ENCODE assay signal across 18 cellular contexts in the genomic region with DNA sequence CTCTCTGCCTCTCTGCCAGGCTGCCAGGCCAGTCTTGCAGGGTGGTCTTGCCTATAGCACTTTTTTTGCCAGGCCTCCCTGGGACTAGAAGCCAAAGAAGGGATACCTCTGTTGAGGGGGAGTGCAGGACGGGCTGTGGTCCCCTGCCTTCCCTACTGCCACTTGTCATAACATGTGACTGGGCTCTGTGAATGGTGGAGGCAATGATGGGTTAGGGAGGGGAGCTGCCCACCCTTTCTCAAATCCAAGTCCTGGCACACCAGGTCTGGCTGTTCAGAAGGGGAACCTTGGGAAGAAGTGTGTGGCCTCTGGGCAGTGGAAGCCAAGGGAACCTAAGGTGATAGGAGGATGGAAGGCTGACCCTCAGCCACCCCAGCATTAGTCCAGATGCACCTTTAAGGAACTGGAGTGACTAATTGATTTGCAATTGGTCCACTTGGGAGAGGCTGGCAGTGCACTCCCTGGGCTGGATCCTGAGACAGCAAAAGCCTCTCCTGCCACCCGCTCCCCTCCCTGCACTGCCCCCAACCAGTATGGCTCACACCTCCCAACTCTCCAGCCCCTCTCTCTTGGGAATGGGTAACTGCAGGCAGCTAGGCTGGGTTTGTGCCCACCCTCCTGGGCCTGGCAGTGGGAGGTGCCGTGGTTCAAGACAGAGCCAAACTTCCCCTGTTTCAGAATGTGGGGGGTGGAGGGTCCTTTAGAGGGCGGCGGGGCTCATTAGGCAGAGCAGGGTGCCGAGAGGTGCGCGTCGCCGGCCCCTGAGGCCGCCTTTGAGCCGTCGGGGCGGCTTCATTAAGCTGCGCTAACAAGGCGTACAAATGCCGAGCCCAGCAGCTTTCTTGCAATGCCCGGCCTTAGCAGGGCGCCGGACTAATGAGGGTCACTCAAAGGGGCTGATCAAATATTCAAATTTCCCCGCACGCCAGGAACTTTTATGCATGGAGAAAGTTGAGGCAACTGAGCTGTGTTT. TPM values are rescaled to one million over a fixed set of nuclear protein-coding genes. Genes with fewer than 3 reads are reported as not detected.
DNase-seq lines count a peak whose midpoint lies in the region; ATAC-seq, FAIRE-seq and TF ChIP-seq lines count a peak whose summit lies in the region.
"Had no signal": no experiment of that assay in that cellular context is flagged by ENCODE, and none has a peak within 500 bp of the region (broad histone marks: within the 10 kb centered on the region; RNA-seq: fewer than 3 reads in every experiment).

No MANE protein-coding gene starts in this region.

- H3K4me3 ChIP-seq in BLaER1 treated with 17β-estradiol and CSF1 and Interleukin-3, amounts not matched to agents 10 nM and 100 nM, result peak overlapping the region in 2 of 10 experiments; percentile 20 to 53; a peak in 2 of 20 replicates
- H3K4me3 ChIP-seq in astrocyte (ENCODE audit: insufficient read depth, low read depth, low read length), result no peak overlapping the region
- no peak overlapping the region for H3K4me3 ChIP-seq in naive thymus-derived CD4-positive, alpha-beta T cell (ENCODE audit: low read length)

- H4K91ac ChIP-seq in H9 (ENCODE audit: insufficient read length, low read depth, low read length), result no peak overlapping the region

- intact Hi-C loops in naive thymus-derived CD4-positive, alpha-beta T cell (cut with micrococcal nuclease), result no loop called here

- peaks cover 0 to 3% of the 10 kb centered on the region in 2 experiments; a peak in 2 of 5 replicates for H3K9me3 Mint-ChIP-seq in H9
- H3K9me3 Mint-ChIP-seq in astrocyte (ENCODE audit: unreplicated experiment), result no peaks in the 10 kb centered on the region
- H3K9me3 Mint-ChIP-seq in naive thymus-derived CD4-positive, alpha-beta T cell, result peaks cover 0 to 1% (median 0%) of the 10 kb centered on the region in 11 donors
- H3K9me3 Mint-ChIP-seq in T-helper 2 cell treated with Interferon-gamma antibody and Interleukin-4, amounts not matched to agents 5 μg/mL and 100 μg/mL, for 36 hours, result no peaks in the 10 kb centered on the region
- H3K9me3 Mint-ChIP-seq: effector memory CD8-positive, alpha-beta T cell; stimulated activated naive CD8-positive, alpha-beta T cell treated with anti-CD3 and anti-CD28 coated beads, Interleukin-15, Interleukin-2, amounts not matched to agents 100 ng/mL and 50 ng/mL, for 24 hours had no signal

- no peak overlapping the region for H2AK5ac ChIP-seq in H9 (ENCODE audit: insufficient read length, low read length)

- peaks cover 53 to 67% of the 10 kb centered on the region in 2 experiments for H3K4me1 Mint-ChIP-seq in H9
- no peaks in the 10 kb centered on the region for H3K4me1 Mint-ChIP-seq in astrocyte (ENCODE audit: low read depth, unreplicated experiment)
- H3K4me1 Mint-ChIP-seq in naive thymus-derived CD4-positive, alpha-beta T cell, result peaks cover 13 to 58% (median 36%) of the 10 kb centered on the region in 7 donors
- H3K4me1 Mint-ChIP-seq in T-helper 2 cell treated with Interferon-gamma antibody and Interleukin-4, amounts not matched to agents 5 μg/mL and 100 μg/mL, for 36 hours (ENCODE audit: low read depth), result peaks cover 9% of the 10 kb centered on the region

- peaks cover 40% of the 10 kb centered on the region for H3K23me2 ChIP-seq in H9 (ENCODE audit: insufficient read length, low read depth, low read length, poor library complexity, severe bottlenecking)

- H4K8ac ChIP-seq in H9 (replicated peaks; ENCODE audit: insufficient read length, low read depth, low read length), result no peak overlapping the region

- no peak overlapping the region for H4K5ac ChIP-seq in H9 (ENCODE audit: insufficient read length, low read depth, low read length)

- peak overlapping the region; percentile 55 to 78 for H3K4me3 Mint-ChIP-seq in H9
- no peak overlapping the region for H3K4me3 Mint-ChIP-seq in astrocyte (ENCODE audit: unreplicated experiment)
- H3K4me3 Mint-ChIP-seq in naive thymus-derived CD4-positive, alpha-beta T cell, result peak overlapping the region in 9 of 10 donors; percentile 37 to 78 (median 58)
- H3K4me3 Mint-ChIP-seq in T-helper 2 cell treated with Interferon-gamma antibody and Interleukin-4, amounts not matched to agents 5 μg/mL and 100 μg/mL, for 36 hours, result no peak overlapping the region

- no peak overlapping the region for H3K9ac ChIP-seq in BLaER1 treated with 17β-estradiol and CSF1 and Interleukin-3, amounts not matched to agents 10 nM and 100 nM
- no peak overlapping the region for H3K9ac ChIP-seq in H9 (ENCODE audit: extremely low read depth, insufficient read length, low read length)
- no peak overlapping the region for H3K9ac ChIP-seq in astrocyte (ENCODE audit: low read length)

- no peak overlapping the region for H2BK20ac ChIP-seq in H9 (ENCODE audit: low read depth, low read length, poor library complexity, severe bottlenecking)

- H3K9me3 ChIP-seq in BLaER1 treated with 17β-estradiol and CSF1 and Interleukin-3, amounts not matched to agents 10 nM and 100 nM (replicated peaks in 1 of 11), result peaks cover 20 to 35% (median 28%) of the 10 kb centered on the region in 11 experiments
- H3K9me3 ChIP-seq in H9 (ENCODE audit: control insufficient read depth, low read depth, low read length), result no peaks in the 10 kb centered on the region
- H3K9me3 ChIP-seq in astrocyte (ENCODE audit: insufficient read depth, low read depth, low read length), result no peaks in the 10 kb centered on the region
- no peaks in the 10 kb centered on the region for H3K9me3 ChIP-seq in naive thymus-derived CD4-positive, alpha-beta T cell (ENCODE audit: control insufficient read depth in 2 of 3, low read length in 3 of 3)
- H3K9me3 ChIP-seq: BE2C had no signal

- no peak overlapping the region for H2BK5ac ChIP-seq in H9 (ENCODE audit: insufficient read length, low read length)

- CTCF ChIA-PET in naive thymus-derived CD4-positive, alpha-beta T cell (lab: Charles Lee), result no interaction called here

- H3K36me3 ChIP-seq in BLaER1 treated with 17β-estradiol and CSF1 and Interleukin-3, amounts not matched to agents 10 nM and 100 nM, result no peaks in the 10 kb centered on the region
- no peaks in the 10 kb centered on the region for H3K36me3 ChIP-seq in astrocyte (ENCODE audit: insufficient read depth, low read length)
- H3K36me3 ChIP-seq in naive thymus-derived CD4-positive, alpha-beta T cell (ENCODE audit: control insufficient read depth in 2 of 3, insufficient read depth in 3 of 3, low read length in 3 of 3), result no peaks in the 10 kb centered on the region
- H3K36me3 ChIP-seq: BE2C had no signal

- H3K14ac ChIP-seq in H9 (ENCODE audit: insufficient read depth, low read length), result no peak overlapping the region

- H3K4me2 ChIP-seq in BLaER1 treated with 17β-estradiol and CSF1 and Interleukin-3, amounts not matched to agents 10 nM and 100 nM, result peak overlapping the region in 7 of 11 experiments; percentile 32 to 86 (median 70); a peak in 10 of 22 replicates
- H3K4me2 ChIP-seq in H9 (ENCODE audit: insufficient read depth, insufficient read length, low read length) (peak overlapping the region; percentile 16), astrocyte (ENCODE audit: low read length) (peak overlapping the region; percentile 70)

- no peak overlapping the region for H3K27ac ChIP-seq in BLaER1 treated with 17β-estradiol and CSF1 and Interleukin-3, amounts not matched to agents 10 nM and 100 nM
- H3K27ac ChIP-seq in H9 (ENCODE audit: insufficient read length, low read depth, low read length) (no peak overlapping the region), astrocyte (ENCODE audit: low read depth, low read length) (no peak overlapping the region)
- H3K27ac ChIP-seq in naive thymus-derived CD4-positive, alpha-beta T cell (ENCODE audit: low read depth, low read length), result no peak overlapping the region
- H3K27ac ChIP-seq: HL-60 had no signal

- no CpG with 5 or more reads among the region's 22 CpGs for WGBS in H9 (ENCODE audit: extremely low coverage, insufficient read length, low lambda C conversion rate)

- H3K18ac ChIP-seq in H9 (ENCODE audit: insufficient read length, low read depth, low read length), result no peak overlapping the region

- TF ChIP-seq CTCF in H9 (conservative IDR thresholded peaks at IDR 0.05) (no peak), astrocyte (IDR thresholded peaks at IDR 0.05; ENCODE audit: insufficient read depth, low read depth, low read length) (no peak)

- H3K79me1 ChIP-seq in H9 (ENCODE audit: insufficient read depth, low read depth, low read length, poor library complexity, severe bottlenecking), result no peaks in the 10 kb centered on the region

- peaks cover 16 to 25% (median 23%) of the 10 kb centered on the region in 10 experiments; a peak in 19 of 20 replicates for H3K4me1 ChIP-seq in BLaER1 treated with 17β-estradiol and CSF1 and Interleukin-3, amounts not matched to agents 10 nM and 100 nM
- H3K4me1 ChIP-seq in H9 (ENCODE audit: insufficient read depth, low read length) (peaks cover 6% of the 10 kb centered on the region), astrocyte (ENCODE audit: insufficient read depth, low read length) (peaks cover 3% of the 10 kb centered on the region)
- H3K4me1 ChIP-seq in naive thymus-derived CD4-positive, alpha-beta T cell (ENCODE audit: control insufficient read depth in 2 of 2, insufficient read depth in 2 of 2, low read length in 2 of 2), result no peaks in the 10 kb centered on the region

- no peak for ATAC-seq in naive thymus-derived CD4-positive, alpha-beta T cell
- ATAC-seq in HG02571 (IDR thresholded peaks at IDR 0.05; ENCODE audit: unreplicated experiment) (no peak), GM19035 (IDR thresholded peaks at IDR 0.05; ENCODE audit: unreplicated experiment) (no peak)
- ATAC-seq: effector memory CD8-positive, alpha-beta T cell had no signal

- H3K36me3 Mint-ChIP-seq in H9 (ENCODE audit: insufficient read depth in 1 of 3, low read depth in 3 of 3) (no peaks in the 10 kb centered on the region), astrocyte (ENCODE audit: low read depth, unreplicated experiment) (no peaks in the 10 kb centered on the region)
- H3K36me3 Mint-ChIP-seq in naive thymus-derived CD4-positive, alpha-beta T cell, result peaks cover 0 to 2% (median 0%) of the 10 kb centered on the region in 5 donors
- peaks cover 2% of the 10 kb centered on the region for H3K36me3 Mint-ChIP-seq in T-helper 2 cell treated with Interferon-gamma antibody and Interleukin-4, amounts not matched to agents 5 μg/mL and 100 μg/mL, for 36 hours (ENCODE audit: low read depth)

- H3K27me3 Mint-ChIP-seq in H9 (ENCODE audit: low read depth) (peaks cover 99% of the 10 kb centered on the region), astrocyte (ENCODE audit: low read depth, unreplicated experiment) (peaks cover 79% of the 10 kb centered on the region)
- H3K27me3 Mint-ChIP-seq in naive thymus-derived CD4-positive, alpha-beta T cell, result peaks cover 51 to 86% (median 70%) of the 10 kb centered on the region in 5 donors
- H3K27me3 Mint-ChIP-seq in T-helper 2 cell treated with Interferon-gamma antibody and Interleukin-4, amounts not matched to agents 5 μg/mL and 100 μg/mL, for 36 hours (ENCODE audit: low read depth), result peaks cover 83% of the 10 kb centered on the region

- no peak overlapping the region for H2AFZ ChIP-seq in H9 (ENCODE audit: low read length)
- no peak overlapping the region for H2AFZ ChIP-seq in astrocyte (ENCODE audit: low read depth, low read length)

- H3K27ac Mint-ChIP-seq in H9 (no peak overlapping the region; a peak in 1 of 7 replicates), astrocyte (ENCODE audit: unreplicated experiment) (no peak overlapping the region)
- H3K27ac Mint-ChIP-seq in naive thymus-derived CD4-positive, alpha-beta T cell, result peak overlapping the region in 1 of 9 donors; percentile 9
- H3K27ac Mint-ChIP-seq in T-helper 2 cell treated with Interferon-gamma antibody and Interleukin-4, amounts not matched to agents 5 μg/mL and 100 μg/mL, for 36 hours, result no peak overlapping the region
- H3K27ac Mint-ChIP-seq: effector memory CD8-positive, alpha-beta T cell; stimulated activated naive CD8-positive, alpha-beta T cell treated with anti-CD3 and anti-CD28 coated beads, Interleukin-15, Interleukin-2, amounts not matched to agents 100 ng/mL and 50 ng/mL, for 24 hours had no signal

- peaks cover 100% of the 10 kb centered on the region in 11 experiments for H3K27me3 ChIP-seq in BLaER1 treated with 17β-estradiol and CSF1 and Interleukin-3, amounts not matched to agents 10 nM and 100 nM
- H3K27me3 ChIP-seq in H9 (ENCODE audit: insufficient read depth, low read length) (peaks cover 86% of the 10 kb centered on the region), astrocyte (ENCODE audit: insufficient read depth, low read length) (peaks cover 86% of the 10 kb centered on the region)
- H3K27me3 ChIP-seq in naive thymus-derived CD4-positive, alpha-beta T cell (ENCODE audit: control insufficient read depth in 2 of 2, insufficient read depth in 2 of 2, low read length in 2 of 2), result peaks cover 4 to 9% of the 10 kb centered on the region in 2 donors

- no peak overlapping the region for H2BK15ac ChIP-seq in H9 (ENCODE audit: low read depth, low read length)

- no peak overlapping the region for H2BK12ac ChIP-seq in H9 (ENCODE audit: insufficient read length, low read depth, low read length)

- no peak for FAIRE-seq in astrocyte (lab: Jason Lieb, UNC)
- FAIRE-seq: TTC549 had no signal

- DNase-seq in H9 (peak; percentile 73), astrocyte (ENCODE audit: low read depth) (no peak), NCI-H1436 (lab: John Stamatoyannopoulos, UW) (no peak)
- DNase-seq in naive thymus-derived CD4-positive, alpha-beta T cell, result no peak
- no peak for DNase-seq in T-helper 2 cell treated with Interferon-gamma antibody and Interleukin-4, amounts not matched to agents 5 μg/mL and 100 μg/mL, for 36 hours (ENCODE audit: low spot score)
- DNase-seq: activated CD8-positive, alpha-beta memory T cell treated with anti-CD3 and anti-CD28 coated beads, Interleukin-2, amount 50 U/mL, for 4 hours; BE2C; effector memory CD8-positive, alpha-beta T cell; NCI-H446 treated with DMSO at 0.1 percent for 48 hours had no signal

- POLR2A ChIA-PET in naive thymus-derived CD4-positive, alpha-beta T cell (lab: Charles Lee), result no interaction called here

- H3K56ac ChIP-seq in H9 (ENCODE audit: insufficient read length, low read depth, low read length), result no peak overlapping the region

- H3K23ac ChIP-seq in H9 (ENCODE audit: insufficient read length, low read depth, low read length), result no peak overlapping the region

- no peak overlapping the region for H3K4ac ChIP-seq in H9 (ENCODE audit: low read depth, low read length)

- peaks cover 0 to 81% (median 56%) of the 10 kb centered on the region in 11 experiments; a peak in 16 of 22 replicates for H4K20me1 ChIP-seq in BLaER1 treated with 17β-estradiol and CSF1 and Interleukin-3, amounts not matched to agents 10 nM and 100 nM
- H4K20me1 ChIP-seq in H9 (ENCODE audit: control insufficient read depth, insufficient read depth, insufficient read length) (peaks cover 6% of the 10 kb centered on the region), astrocyte (ENCODE audit: insufficient read depth, low read length) (peaks cover 7% of the 10 kb centered on the region)

- no peak overlapping the region for H2BK120ac ChIP-seq in H9 (ENCODE audit: low read depth, low read length, poor library complexity, severe bottlenecking)

- no peak overlapping the region for H3T11ph ChIP-seq in H9 (ENCODE audit: low read length)

- no peaks in the 10 kb centered on the region for H3K79me2 ChIP-seq in H9 (ENCODE audit: insufficient read depth, low read length)
- H3K79me2 ChIP-seq in astrocyte (ENCODE audit: insufficient read depth, low read length), result no peaks in the 10 kb centered on the region

RNA-seq across cellular contexts. Expression of a gene that starts 4.5 kb away (rescaled TPM):
- total RNA-seq in H9 (2021), result 0.35 and 0.55 TPM in 2 replicates
- 0.48 and 1.7 TPM in 2 replicates for total RNA-seq in astrocyte
- not detected for total RNA-seq in naive thymus-derived CD4-positive, alpha-beta T cell
- polyA plus RNA-seq in naive thymus-derived CD4-positive, alpha-beta T cell, result not detected
- total RNA-seq: glomerular endothelial cell, lower leg skin, omental fat pad had no signal

Comparison
In these comparisons a context has a peak if more than half of its experiments do, and no peak if none do; other contexts are left out.
1. H3K4me2 ChIP-seq: peak in every context shown above with its lines; median percentile 70 in BLaER1 treated with 17β-estradiol and CSF1 and Interleukin-3, amounts not matched to agents 10 nM and 100 nM; 70 in astrocyte; 16 in H9.
2. H3K4me3 Mint-ChIP-seq: peak in H9 (2 of 2) and naive thymus-derived CD4-positive, alpha-beta T cell (9 of 10); none in astrocyte (single experiment) and T-helper 2 cell treated with Interferon-gamma antibody and Interleukin-4, amounts not matched to agents 5 μg/mL and 100 μg/mL, for 36 hours (single experiment).